In genomic region chr18:76380791-76381405, GRCh38 we compare ENCODE assay signal across 11 cellular contexts.
A peak's percentile ranks its signal among the peaks of the same experiment; 100 is the strongest.
DNase-seq lines count a peak whose midpoint lies in the region; ATAC-seq, FAIRE-seq and TF ChIP-seq lines count a peak whose summit lies in the region.
"Had no signal": no experiment of that assay in that cellular context is flagged by ENCODE, and none has a peak within 500 bp of the region (broad histone marks: within the 10 kb centered on the region; RNA-seq: fewer than 3 reads in every experiment).

No MANE protein-coding gene starts in this region.

- no peak overlapping the region for H3K9ac ChIP-seq in kidney (ENCODE audit: low read length in 2 of 2)

- H3K9me3 ChIP-seq in cardiac muscle cell (ENCODE audit: low read depth) = no peaks in the 10 kb centered on the region
- no peaks in the 10 kb centered on the region for H3K9me3 ChIP-seq in WERI-Rb-1 (ENCODE audit: severe bottlenecking)
- H3K9me3 ChIP-seq in testis = no peaks in the 10 kb centered on the region
- H3K9me3 ChIP-seq in stomach = no peaks in the 10 kb centered on the region
- no peaks in the 10 kb centered on the region for H3K9me3 ChIP-seq in kidney (ENCODE audit: control insufficient read depth in 1 of 2, low read length in 2 of 2)
- H3K9me3 ChIP-seq: Caco-2 had no signal

- TF ChIP-seq CTCF in cardiac muscle cell (IDR thresholded peaks at IDR 0.05; ENCODE audit: low read depth, low read length) (peak; percentile 61), WERI-Rb-1 (IDR thresholded peaks at IDR 0.05; ENCODE audit: low read depth, low read length) (peak; percentile 52), testis (IDR thresholded peaks at IDR 0.05) (peak in 2 of 3 experiments; percentile 42 to 46), stomach (IDR thresholded peaks at IDR 0.05) (peak in 3 of 7 experiments; percentile 22 to 33 (median 24)), kidney (IDR thresholded peaks at IDR 0.05; ENCODE audit: borderline replicate concordance, extremely low read depth, insufficient read depth) (no peak)

- intact Hi-C loops in left cardiac atrium (cut with DNase I) = no loop called here
- intact Hi-C loops in testis (cut with DNase I; ENCODE audit: low total_unique reads) = no loop called here
- intact Hi-C loops in stomach (cut with DNase I; ENCODE audit: low total_unique reads) = no loop called here
- intact Hi-C loops in kidney (cut with DNase I) = no loop called here

- H3K4me3 ChIP-seq in cardiac muscle cell (no peak overlapping the region), WERI-Rb-1 (ENCODE audit: low read depth, low read length) (no peak overlapping the region), testis (no peak overlapping the region), stomach (no peak overlapping the region), kidney (ENCODE audit: low read length in 2 of 2) (no peak overlapping the region)

- TF ChIP-seq POLR2A in testis (IDR thresholded peaks at IDR 0.05) (no peak), stomach (IDR thresholded peaks at IDR 0.05) (no peak)

- WGBS in testis, 2 donors = 79 to 85% methylated on average over 22 to 26 of the region's 26 CpGs
- 82 to 88% (median 85%) methylated on average over 26 of the region's 26 CpGs for WGBS in stomach, 5 donors

- TF ChIP-seq EP300 in stomach (IDR thresholded peaks at IDR 0.05) = no peak

- no peak for ATAC-seq in left cardiac atrium

- DNase-seq in cardiac muscle cell (ENCODE audit: low read depth in 1 of 2, low spot score in 1 of 2) (peak in 1 of 2 donors; percentile 57), left cardiac atrium (no peak), WERI-Rb-1 (no peak), germinal center (ENCODE audit: low spot score) (peak; percentile 17), testis (no peak), stomach (no peak), SW480 (ENCODE audit: low spot score) (no peak), kidney (no peak)
- DNase-seq: NCI-H1105 had no signal

- H3K4me1 ChIP-seq in cardiac muscle cell (ENCODE audit: low read depth) = no peaks in the 10 kb centered on the region
- peaks cover 11% of the 10 kb centered on the region for H3K4me1 ChIP-seq in testis
- H3K4me1 ChIP-seq in stomach = peaks cover 8 to 19% (median 13%) of the 10 kb centered on the region in 4 donors
- no peaks in the 10 kb centered on the region for H3K4me1 ChIP-seq in kidney (ENCODE audit: control insufficient read depth in 1 of 2, insufficient read depth in 1 of 2, low read depth in 1 of 2, low read length in 2 of 2)
- H3K4me1 ChIP-seq: Caco-2 had no signal

- H3K27ac ChIP-seq in cardiac muscle cell (no peak overlapping the region), WERI-Rb-1 (no peak overlapping the region), testis (no peak overlapping the region), stomach (no peak overlapping the region), kidney (ENCODE audit: low read depth in 2 of 2, low read length in 2 of 2) (no peak overlapping the region)

- no peak for FAIRE-seq in kidney (lab: Jason Lieb, UNC)
- FAIRE-seq: colon had no signal

- H3K36me3 ChIP-seq in cardiac muscle cell (peaks cover 15% of the 10 kb centered on the region), WERI-Rb-1 (peaks cover 45% of the 10 kb centered on the region), testis (ENCODE audit: low read depth, missing control alignments) (no peaks in the 10 kb centered on the region), stomach (peaks cover 18 to 39% (median 28%) of the 10 kb centered on the region in 4 donors), kidney (ENCODE audit: control insufficient read depth in 1 of 2, insufficient read depth in 2 of 2, low read length in 2 of 2) (peaks cover 0 to 18% of the 10 kb centered on the region in 2 donors)

- H3K27me3 ChIP-seq in cardiac muscle cell = no peaks in the 10 kb centered on the region
- H3K27me3 ChIP-seq in WERI-Rb-1 (ENCODE audit: insufficient read depth, low read depth, severe bottlenecking) = no peaks in the 10 kb centered on the region
- H3K27me3 ChIP-seq in testis = no peaks in the 10 kb centered on the region
- H3K27me3 ChIP-seq in stomach = no peaks in the 10 kb centered on the region
